ENCODE assay signal across 1 cellular context in the genomic region with DNA sequence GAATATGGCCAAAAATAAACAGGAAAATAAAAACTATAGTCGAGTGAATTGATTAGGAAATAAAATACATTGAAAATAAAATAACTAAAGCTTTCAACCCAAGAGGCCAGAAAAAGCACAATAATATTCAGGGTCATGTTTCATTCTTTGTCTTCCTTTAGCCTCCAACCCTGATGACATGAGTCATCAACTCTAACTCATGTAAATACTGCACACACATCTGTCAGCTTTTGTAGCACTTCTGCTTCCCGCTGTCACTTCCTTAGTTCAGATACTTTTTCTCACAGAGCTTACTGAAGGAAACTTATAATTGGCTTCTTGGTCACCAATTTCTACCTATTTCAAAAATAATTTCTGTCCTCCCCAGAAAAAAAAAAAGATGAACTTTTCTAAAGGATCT.
TF ChIP-seq lines count a peak whose summit lies in the region.

No MANE protein-coding gene starts in this region.

TF ChIP-seq in K562, 482 proteins besides CTCF, POLR2A, EP300 and RAD21 (continued from another document and continues in another):
- TF ChIP-seq, protein P1, sequence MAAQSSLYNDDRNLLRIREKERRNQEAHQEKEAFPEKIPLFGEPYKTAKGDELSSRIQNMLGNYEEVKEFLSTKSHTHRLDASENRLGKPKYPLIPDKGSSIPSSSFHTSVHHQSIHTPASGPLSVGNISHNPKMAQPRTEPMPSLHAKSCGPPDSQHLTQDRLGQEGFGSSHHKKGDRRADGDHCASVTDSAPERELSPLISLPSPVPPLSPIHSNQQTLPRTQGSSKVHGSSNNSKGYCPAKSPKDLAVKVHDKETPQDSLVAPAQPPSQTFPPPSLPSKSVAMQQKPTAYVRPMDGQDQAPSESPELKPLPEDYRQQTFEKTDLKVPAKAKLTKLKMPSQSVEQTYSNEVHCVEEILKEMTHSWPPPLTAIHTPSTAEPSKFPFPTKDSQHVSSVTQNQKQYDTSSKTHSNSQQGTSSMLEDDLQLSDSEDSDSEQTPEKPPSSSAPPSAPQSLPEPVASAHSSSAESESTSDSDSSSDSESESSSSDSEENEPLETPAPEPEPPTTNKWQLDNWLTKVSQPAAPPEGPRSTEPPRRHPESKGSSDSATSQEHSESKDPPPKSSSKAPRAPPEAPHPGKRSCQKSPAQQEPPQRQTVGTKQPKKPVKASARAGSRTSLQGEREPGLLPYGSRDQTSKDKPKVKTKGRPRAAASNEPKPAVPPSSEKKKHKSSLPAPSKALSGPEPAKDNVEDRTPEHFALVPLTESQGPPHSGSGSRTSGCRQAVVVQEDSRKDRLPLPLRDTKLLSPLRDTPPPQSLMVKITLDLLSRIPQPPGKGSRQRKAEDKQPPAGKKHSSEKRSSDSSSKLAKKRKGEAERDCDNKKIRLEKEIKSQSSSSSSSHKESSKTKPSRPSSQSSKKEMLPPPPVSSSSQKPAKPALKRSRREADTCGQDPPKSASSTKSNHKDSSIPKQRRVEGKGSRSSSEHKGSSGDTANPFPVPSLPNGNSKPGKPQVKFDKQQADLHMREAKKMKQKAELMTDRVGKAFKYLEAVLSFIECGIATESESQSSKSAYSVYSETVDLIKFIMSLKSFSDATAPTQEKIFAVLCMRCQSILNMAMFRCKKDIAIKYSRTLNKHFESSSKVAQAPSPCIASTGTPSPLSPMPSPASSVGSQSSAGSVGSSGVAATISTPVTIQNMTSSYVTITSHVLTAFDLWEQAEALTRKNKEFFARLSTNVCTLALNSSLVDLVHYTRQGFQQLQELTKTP (IDR thresholded peaks at IDR 0.05; ENCODE audit: low read depth in 1 of 2, partially characterized antibody in 2 of 2): peak in 1 of 2 experiments; percentile 15
- TF ChIP-seq TAF9B (IDR thresholded peaks at IDR 0.05; ENCODE audit: partially characterized antibody) (no peak), MITF (IDR thresholded peaks at IDR 0.05) (no peak), SMAD2 (IDR thresholded peaks at IDR 0.05; ENCODE audit: low read depth, low read length) (no peak), POLR2H (tag; IDR thresholded peaks at IDR 0.05; ENCODE audit: low read depth) (0 out of 2 replicates have a peak, but pooled peaks have one; percentile 49), SIN3B (IDR thresholded peaks at IDR 0.05; ENCODE audit: low read depth) (no peak), TEAD4 (IDR thresholded peaks at IDR 0.05; ENCODE audit: low read length) (peak; percentile 62; the same call in 1 of the 2 replicates), TEAD4 (CRISPR knock-in tag; IDR thresholded peaks at IDR 0.05; ENCODE audit: borderline replicate concordance) (no peak), NUFIP1 (IDR thresholded peaks at IDR 0.05; ENCODE audit: partially characterized antibody) (no peak), ZNF384 (IDR thresholded peaks at IDR 0.05; ENCODE audit: low read depth, low read length) (no peak), ZNF518B (CRISPR knock-in tag; IDR thresholded peaks at IDR 0.05) (no peak), NCOA2 (IDR thresholded peaks at IDR 0.05; ENCODE audit: partially characterized antibody in 2 of 2) (no peak), NFIX (CRISPR knock-in tag; IDR thresholded peaks at IDR 0.05; ENCODE audit: low read depth) (no peak), SETDB1 (IDR thresholded peaks at IDR 0.05; ENCODE audit: low read length) (no peak), ZNF217 (CRISPR knock-in tag; IDR thresholded peaks at IDR 0.05) (no peak), POU5F1 (IDR thresholded peaks at IDR 0.05; ENCODE audit: borderline replicate concordance, low read depth, low read length, partially characterized antibody) (no peak), ZNF584 (CRISPR knock-in tag; IDR thresholded peaks at IDR 0.05; ENCODE audit: low read depth) (no peak), ETV6 (IDR thresholded peaks at IDR 0.05; ENCODE audit: borderline replicate concordance in 1 of 2, low read depth in 2 of 2, low read length in 1 of 2) (peak in 1 of 2 experiments; percentile 68; a peak in 1 of 4 replicates), ETV6 (CRISPR knock-in tag; IDR thresholded peaks at IDR 0.05; ENCODE audit: borderline replicate concordance) (no peak), THAP7 (CRISPR knock-in tag; IDR thresholded peaks at IDR 0.05) (no peak), PHF8 (IDR thresholded peaks at IDR 0.05; ENCODE audit: borderline replicate concordance, low read length) (no peak), MBD2 (IDR thresholded peaks at IDR 0.05; ENCODE audit: borderline replicate concordance, low read depth) (no peak), LCOR (CRISPR knock-in tag; IDR thresholded peaks at IDR 0.05) (no peak), HES1 (IDR thresholded peaks at IDR 0.05; ENCODE audit: low read depth) (no peak), ZNF23 (CRISPR knock-in tag; IDR thresholded peaks at IDR 0.05) (no peak), ATF1 (CRISPR knock-in tag; IDR thresholded peaks at IDR 0.05) (no peak), ATF1 (tag; IDR thresholded peaks at IDR 0.05) (no peak), CHD1 (IDR thresholded peaks at IDR 0.05; ENCODE audit: low read length) (no peak)
- TF ChIP-seq, protein P2, sequence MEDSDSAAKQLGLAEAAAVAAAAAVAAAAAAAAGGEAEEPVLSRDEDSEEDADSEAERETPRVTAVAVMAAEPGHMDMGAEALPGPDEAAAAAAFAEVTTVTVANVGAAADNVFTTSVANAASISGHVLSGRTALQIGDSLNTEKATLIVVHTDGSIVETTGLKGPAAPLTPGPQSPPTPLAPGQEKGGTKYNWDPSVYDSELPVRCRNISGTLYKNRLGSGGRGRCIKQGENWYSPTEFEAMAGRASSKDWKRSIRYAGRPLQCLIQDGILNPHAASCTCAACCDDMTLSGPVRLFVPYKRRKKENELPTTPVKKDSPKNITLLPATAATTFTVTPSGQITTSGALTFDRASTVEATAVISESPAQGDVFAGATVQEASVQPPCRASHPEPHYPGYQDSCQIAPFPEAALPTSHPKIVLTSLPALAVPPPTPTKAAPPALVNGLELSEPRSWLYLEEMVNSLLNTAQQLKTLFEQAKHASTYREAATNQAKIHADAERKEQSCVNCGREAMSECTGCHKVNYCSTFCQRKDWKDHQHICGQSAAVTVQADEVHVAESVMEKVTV (CRISPR knock-in tag; IDR thresholded peaks at IDR 0.05): no peak
- TF ChIP-seq, protein P3, sequence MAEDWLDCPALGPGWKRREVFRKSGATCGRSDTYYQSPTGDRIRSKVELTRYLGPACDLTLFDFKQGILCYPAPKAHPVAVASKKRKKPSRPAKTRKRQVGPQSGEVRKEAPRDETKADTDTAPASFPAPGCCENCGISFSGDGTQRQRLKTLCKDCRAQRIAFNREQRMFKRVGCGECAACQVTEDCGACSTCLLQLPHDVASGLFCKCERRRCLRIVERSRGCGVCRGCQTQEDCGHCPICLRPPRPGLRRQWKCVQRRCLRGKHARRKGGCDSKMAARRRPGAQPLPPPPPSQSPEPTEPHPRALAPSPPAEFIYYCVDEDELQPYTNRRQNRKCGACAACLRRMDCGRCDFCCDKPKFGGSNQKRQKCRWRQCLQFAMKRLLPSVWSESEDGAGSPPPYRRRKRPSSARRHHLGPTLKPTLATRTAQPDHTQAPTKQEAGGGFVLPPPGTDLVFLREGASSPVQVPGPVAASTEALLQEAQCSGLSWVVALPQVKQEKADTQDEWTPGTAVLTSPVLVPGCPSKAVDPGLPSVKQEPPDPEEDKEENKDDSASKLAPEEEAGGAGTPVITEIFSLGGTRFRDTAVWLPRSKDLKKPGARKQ (CRISPR knock-in tag; IDR thresholded peaks at IDR 0.05): no peak
- TF ChIP-seq, protein P4, sequence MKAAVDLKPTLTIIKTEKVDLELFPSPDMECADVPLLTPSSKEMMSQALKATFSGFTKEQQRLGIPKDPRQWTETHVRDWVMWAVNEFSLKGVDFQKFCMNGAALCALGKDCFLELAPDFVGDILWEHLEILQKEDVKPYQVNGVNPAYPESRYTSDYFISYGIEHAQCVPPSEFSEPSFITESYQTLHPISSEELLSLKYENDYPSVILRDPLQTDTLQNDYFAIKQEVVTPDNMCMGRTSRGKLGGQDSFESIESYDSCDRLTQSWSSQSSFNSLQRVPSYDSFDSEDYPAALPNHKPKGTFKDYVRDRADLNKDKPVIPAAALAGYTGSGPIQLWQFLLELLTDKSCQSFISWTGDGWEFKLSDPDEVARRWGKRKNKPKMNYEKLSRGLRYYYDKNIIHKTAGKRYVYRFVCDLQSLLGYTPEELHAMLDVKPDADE (conservative IDR thresholded peaks at IDR 0.05; ENCODE audit: control insufficient read depth, low read depth, low read length): no peak
